22 cellular contexts compared by ENCODE assay signal in the genomic region with DNA sequence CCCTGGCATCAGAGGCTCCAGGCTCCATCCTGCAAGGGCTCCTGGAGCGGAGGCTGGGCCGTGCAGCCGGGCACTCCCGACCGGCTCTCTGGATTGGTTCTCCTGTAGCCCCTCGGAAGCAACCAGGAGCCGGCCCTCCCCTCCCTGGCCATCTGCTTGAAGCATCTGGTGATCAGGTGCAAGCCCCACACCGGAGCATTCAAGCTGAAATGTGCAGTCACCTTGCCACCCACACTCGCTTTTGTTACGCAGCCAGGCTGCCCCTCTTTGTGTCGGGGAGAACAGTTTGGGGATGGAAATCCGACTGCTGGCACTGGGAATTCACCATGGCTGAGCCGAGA.
DNase-seq lines count a peak whose midpoint lies in the region; ATAC-seq and TF ChIP-seq lines count a peak whose summit lies in the region.
"Had no signal": no experiment of that assay in that cellular context is flagged by ENCODE, and none has a peak within 500 bp of the region (broad histone marks: within the 10 kb centered on the region; RNA-seq: fewer than 3 reads in every experiment).

No MANE protein-coding gene starts in this region.

- no peak for ATAC-seq in GM21367 (IDR thresholded peaks at IDR 0.05; ENCODE audit: unreplicated experiment)
- ATAC-seq in HG02623 (IDR thresholded peaks at IDR 0.05; ENCODE audit: unreplicated experiment), result no peak
- ATAC-seq: PC-3, Right ventricle myocardium inferior, T-cell had no signal

- DNase-seq in DMS 273 treated with DMSO at 0.1 percent for 48 hours (lab: John Stamatoyannopoulos, UW) (peak; percentile 7), NCI-H2171 treated with DMSO at 0.1 percent for 48 hours (lab: John Stamatoyannopoulos, UW) (peak; percentile 98), glutamatergic neuron (peak; percentile 48), MV-4-11 (lab: John Stamatoyannopoulos, UW) (no peak)
- DNase-seq: CD8-positive, alpha-beta memory T cell; HCEC 1CT; IMR-90; KG1; MG63; NCI-H2029; NCI-H345; NCI-H510A treated with DMSO at 0.1 percent for 48 hours; NCI-H748 treated with DMSO at 0.1 percent for 48 hours; NK-92 treated with Interleukin-12 subunit alpha and Interleukin-12 subunit beta, amount 100 ng/mL, for 24 hours; PC-3; SJCRH30; T-cell had no signal

- H3K9me3 Mint-ChIP-seq in brain (peaks cover 0 to 4% (median 2%) of the 10 kb centered on the region in 5 experiments), glutamatergic neuron (ENCODE audit: unreplicated experiment) (peaks cover 5% of the 10 kb centered on the region)
- H3K9me3 Mint-ChIP-seq: T-cell had no signal

- H3K27me3 Mint-ChIP-seq in brain, result peaks cover 3% of the 10 kb centered on the region
- H3K27me3 Mint-ChIP-seq in glutamatergic neuron (ENCODE audit: unreplicated experiment), result peaks cover 2% of the 10 kb centered on the region

- no peaks in the 10 kb centered on the region for H3K36me3 Mint-ChIP-seq in brain
- peaks cover 6% of the 10 kb centered on the region for H3K36me3 Mint-ChIP-seq in glutamatergic neuron (ENCODE audit: unreplicated experiment)
- H3K36me3 Mint-ChIP-seq: CD14-positive monocyte; CD8-positive, alpha-beta memory T cell; T-cell had no signal

- no peak for TF ChIP-seq CTCF in brain (conservative IDR thresholded peaks at IDR 0.05)
- no peak for TF ChIP-seq CTCF in glutamatergic neuron (IDR thresholded peaks at IDR 0.05; ENCODE audit: partially characterized antibody, unreplicated experiment)

- H3K27ac Mint-ChIP-seq in brain (peak overlapping the region in 3 of 5 experiments; percentile 27 to 86 (median 77)), glutamatergic neuron (ENCODE audit: unreplicated experiment) (peak overlapping the region; percentile 52)
- H3K27ac Mint-ChIP-seq: CD14-positive monocyte; CD8-positive, alpha-beta memory T cell; T-cell had no signal

- no peak overlapping the region for H3K4me3 Mint-ChIP-seq in brain
- no peak overlapping the region for H3K4me3 Mint-ChIP-seq in glutamatergic neuron (ENCODE audit: unreplicated experiment)
- H3K4me3 Mint-ChIP-seq: CD14-positive monocyte; CD8-positive, alpha-beta memory T cell; T-cell had no signal

- H3K4me1 Mint-ChIP-seq in brain, result peaks cover 34% of the 10 kb centered on the region
- peaks cover 13% of the 10 kb centered on the region for H3K4me1 Mint-ChIP-seq in glutamatergic neuron (ENCODE audit: low read depth, unreplicated experiment)
- H3K4me1 Mint-ChIP-seq: CD14-positive monocyte; CD8-positive, alpha-beta memory T cell; T-cell had no signal
